In the genomic region with DNA sequence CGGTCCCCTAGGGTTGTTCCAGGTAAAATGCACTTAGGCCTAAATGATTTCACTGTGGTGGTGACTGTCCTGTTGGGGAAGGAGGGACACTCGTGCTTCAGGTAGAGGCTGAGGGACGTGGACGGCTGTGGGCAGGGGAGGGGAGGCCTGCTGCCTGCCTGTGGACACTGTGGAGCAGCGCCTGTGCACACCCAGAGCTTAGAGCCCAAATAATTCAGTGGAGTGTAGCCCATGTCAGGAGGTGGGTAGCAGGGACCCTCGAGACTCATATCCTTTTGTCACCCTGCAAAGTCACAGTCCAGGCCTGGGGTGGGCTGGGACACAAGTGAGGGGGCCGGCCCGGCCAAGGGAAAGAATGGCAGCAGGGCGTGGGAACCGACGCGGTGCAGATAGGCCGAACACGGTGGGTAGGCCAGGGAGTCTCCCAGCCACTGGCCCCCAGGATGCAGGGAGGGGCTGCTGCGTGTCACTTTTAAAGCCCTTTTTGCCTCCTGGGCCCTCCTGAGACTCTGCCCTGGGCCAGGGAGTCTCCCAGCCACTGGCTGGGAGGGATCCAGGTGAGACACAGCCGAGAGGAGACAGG, we compare ENCODE assay signal across 1 cellular context.
TF ChIP-seq lines count a peak whose summit lies in the region.

No MANE protein-coding gene starts in this region.

TF ChIP-seq in WTC11, 78 proteins besides CTCF, POLR2A, EP300 and RAD21 (continued from another document):
- no peak for TF ChIP-seq ZSCAN18 (CRISPR knock-in tag; IDR thresholded peaks at IDR 0.05)
- TF ChIP-seq TEAD1 (CRISPR knock-in tag; IDR thresholded peaks at IDR 0.05) = no peak
- TF ChIP-seq CREB1 (CRISPR knock-in tag; IDR thresholded peaks at IDR 0.05) = no peak
- TF ChIP-seq SMAD3 (CRISPR knock-in tag; IDR thresholded peaks at IDR 0.05; ENCODE audit: borderline replicate concordance) = no peak
- TF ChIP-seq, protein P1, sequence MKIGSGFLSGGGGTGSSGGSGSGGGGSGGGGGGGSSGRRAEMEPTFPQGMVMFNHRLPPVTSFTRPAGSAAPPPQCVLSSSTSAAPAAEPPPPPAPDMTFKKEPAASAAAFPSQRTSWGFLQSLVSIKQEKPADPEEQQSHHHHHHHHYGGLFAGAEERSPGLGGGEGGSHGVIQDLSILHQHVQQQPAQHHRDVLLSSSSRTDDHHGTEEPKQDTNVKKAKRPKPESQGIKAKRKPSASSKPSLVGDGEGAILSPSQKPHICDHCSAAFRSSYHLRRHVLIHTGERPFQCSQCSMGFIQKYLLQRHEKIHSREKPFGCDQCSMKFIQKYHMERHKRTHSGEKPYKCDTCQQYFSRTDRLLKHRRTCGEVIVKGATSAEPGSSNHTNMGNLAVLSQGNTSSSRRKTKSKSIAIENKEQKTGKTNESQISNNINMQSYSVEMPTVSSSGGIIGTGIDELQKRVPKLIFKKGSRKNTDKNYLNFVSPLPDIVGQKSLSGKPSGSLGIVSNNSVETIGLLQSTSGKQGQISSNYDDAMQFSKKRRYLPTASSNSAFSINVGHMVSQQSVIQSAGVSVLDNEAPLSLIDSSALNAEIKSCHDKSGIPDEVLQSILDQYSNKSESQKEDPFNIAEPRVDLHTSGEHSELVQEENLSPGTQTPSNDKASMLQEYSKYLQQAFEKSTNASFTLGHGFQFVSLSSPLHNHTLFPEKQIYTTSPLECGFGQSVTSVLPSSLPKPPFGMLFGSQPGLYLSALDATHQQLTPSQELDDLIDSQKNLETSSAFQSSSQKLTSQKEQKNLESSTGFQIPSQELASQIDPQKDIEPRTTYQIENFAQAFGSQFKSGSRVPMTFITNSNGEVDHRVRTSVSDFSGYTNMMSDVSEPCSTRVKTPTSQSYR (CRISPR knock-in tag; IDR thresholded peaks at IDR 0.05) = no peak
- TF ChIP-seq GABPB1 (CRISPR knock-in tag; IDR thresholded peaks at IDR 0.05) = no peak
- TF ChIP-seq ZNF219 (CRISPR knock-in tag; IDR thresholded peaks at IDR 0.05; ENCODE audit: borderline replicate concordance) = no peak
- no peak for TF ChIP-seq ZNF671 (CRISPR knock-in tag; IDR thresholded peaks at IDR 0.05)
- TF ChIP-seq, protein P2, sequence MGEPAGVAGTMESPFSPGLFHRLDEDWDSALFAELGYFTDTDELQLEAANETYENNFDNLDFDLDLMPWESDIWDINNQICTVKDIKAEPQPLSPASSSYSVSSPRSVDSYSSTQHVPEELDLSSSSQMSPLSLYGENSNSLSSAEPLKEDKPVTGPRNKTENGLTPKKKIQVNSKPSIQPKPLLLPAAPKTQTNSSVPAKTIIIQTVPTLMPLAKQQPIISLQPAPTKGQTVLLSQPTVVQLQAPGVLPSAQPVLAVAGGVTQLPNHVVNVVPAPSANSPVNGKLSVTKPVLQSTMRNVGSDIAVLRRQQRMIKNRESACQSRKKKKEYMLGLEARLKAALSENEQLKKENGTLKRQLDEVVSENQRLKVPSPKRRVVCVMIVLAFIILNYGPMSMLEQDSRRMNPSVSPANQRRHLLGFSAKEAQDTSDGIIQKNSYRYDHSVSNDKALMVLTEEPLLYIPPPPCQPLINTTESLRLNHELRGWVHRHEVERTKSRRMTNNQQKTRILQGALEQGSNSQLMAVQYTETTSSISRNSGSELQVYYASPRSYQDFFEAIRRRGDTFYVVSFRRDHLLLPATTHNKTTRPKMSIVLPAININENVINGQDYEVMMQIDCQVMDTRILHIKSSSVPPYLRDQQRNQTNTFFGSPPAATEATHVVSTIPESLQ (CRISPR knock-in tag; IDR thresholded peaks at IDR 0.05) = no peak
- TF ChIP-seq MYBL2 (CRISPR knock-in tag; IDR thresholded peaks at IDR 0.05) = no peak
- TF ChIP-seq, protein P3, sequence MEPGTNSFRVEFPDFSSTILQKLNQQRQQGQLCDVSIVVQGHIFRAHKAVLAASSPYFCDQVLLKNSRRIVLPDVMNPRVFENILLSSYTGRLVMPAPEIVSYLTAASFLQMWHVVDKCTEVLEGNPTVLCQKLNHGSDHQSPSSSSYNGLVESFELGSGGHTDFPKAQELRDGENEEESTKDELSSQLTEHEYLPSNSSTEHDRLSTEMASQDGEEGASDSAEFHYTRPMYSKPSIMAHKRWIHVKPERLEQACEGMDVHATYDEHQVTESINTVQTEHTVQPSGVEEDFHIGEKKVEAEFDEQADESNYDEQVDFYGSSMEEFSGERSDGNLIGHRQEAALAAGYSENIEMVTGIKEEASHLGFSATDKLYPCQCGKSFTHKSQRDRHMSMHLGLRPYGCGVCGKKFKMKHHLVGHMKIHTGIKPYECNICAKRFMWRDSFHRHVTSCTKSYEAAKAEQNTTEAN (CRISPR knock-in tag; IDR thresholded peaks at IDR 0.05) = no peak
